Comparison of ENCODE assay signal across 1 cellular context in genomic region chr20:61254881-61255589, GRCh38.
TF ChIP-seq lines count a peak whose summit lies in the region.

No MANE protein-coding gene starts in this region.

TF ChIP-seq in IMR-90, 13 proteins besides CTCF, POLR2A, EP300 and RAD21:
- TF ChIP-seq FOS (IDR thresholded peaks at IDR 0.05; ENCODE audit: low read depth, low read length) (0 out of 2 replicates have a peak, but pooled peaks have one; percentile 5), CEBPB (IDR thresholded peaks at IDR 0.05; ENCODE audit: low read depth, low read length) (peak; percentile 59), BHLHE40 (IDR thresholded peaks at IDR 0.05; ENCODE audit: low read depth, low read length) (no peak)
